2 cellular contexts compared by ENCODE assay signal in the genomic region with DNA sequence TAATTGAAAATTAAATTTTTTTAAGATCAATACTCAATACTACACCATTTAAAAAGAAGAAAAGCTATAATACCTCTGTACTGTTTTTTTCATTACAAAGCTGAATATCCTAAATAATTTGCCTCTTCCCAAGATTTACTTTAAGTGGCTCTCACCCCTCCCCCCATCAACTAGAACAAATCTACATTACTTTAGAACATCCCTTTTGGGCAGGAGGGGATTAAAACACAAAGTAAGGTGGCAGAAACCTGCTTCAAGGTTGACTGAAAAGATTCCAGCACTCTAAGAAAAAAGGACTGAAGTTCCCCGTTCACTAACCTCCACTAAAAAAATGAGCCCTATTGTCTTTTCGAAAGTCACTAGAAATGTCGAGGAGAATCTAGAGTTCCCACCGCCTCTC.
TF ChIP-seq lines count a peak whose summit lies in the region.

No MANE protein-coding gene starts in this region.

TF ChIP-seq in HCT116, 20 proteins besides CTCF, POLR2A, EP300 and RAD21 (continued from another document):
- no peak for TF ChIP-seq SRF (IDR thresholded peaks at IDR 0.05; ENCODE audit: low read depth)
- TF ChIP-seq EZH2phosphoT487 (IDR thresholded peaks at IDR 0.05; ENCODE audit: borderline replicate concordance), result no peak
- TF ChIP-seq, protein P1, sequence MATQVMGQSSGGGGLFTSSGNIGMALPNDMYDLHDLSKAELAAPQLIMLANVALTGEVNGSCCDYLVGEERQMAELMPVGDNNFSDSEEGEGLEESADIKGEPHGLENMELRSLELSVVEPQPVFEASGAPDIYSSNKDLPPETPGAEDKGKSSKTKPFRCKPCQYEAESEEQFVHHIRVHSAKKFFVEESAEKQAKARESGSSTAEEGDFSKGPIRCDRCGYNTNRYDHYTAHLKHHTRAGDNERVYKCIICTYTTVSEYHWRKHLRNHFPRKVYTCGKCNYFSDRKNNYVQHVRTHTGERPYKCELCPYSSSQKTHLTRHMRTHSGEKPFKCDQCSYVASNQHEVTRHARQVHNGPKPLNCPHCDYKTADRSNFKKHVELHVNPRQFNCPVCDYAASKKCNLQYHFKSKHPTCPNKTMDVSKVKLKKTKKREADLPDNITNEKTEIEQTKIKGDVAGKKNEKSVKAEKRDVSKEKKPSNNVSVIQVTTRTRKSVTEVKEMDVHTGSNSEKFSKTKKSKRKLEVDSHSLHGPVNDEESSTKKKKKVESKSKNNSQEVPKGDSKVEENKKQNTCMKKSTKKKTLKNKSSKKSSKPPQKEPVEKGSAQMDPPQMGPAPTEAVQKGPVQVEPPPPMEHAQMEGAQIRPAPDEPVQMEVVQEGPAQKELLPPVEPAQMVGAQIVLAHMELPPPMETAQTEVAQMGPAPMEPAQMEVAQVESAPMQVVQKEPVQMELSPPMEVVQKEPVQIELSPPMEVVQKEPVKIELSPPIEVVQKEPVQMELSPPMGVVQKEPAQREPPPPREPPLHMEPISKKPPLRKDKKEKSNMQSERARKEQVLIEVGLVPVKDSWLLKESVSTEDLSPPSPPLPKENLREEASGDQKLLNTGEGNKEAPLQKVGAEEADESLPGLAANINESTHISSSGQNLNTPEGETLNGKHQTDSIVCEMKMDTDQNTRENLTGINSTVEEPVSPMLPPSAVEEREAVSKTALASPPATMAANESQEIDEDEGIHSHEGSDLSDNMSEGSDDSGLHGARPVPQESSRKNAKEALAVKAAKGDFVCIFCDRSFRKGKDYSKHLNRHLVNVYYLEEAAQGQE (IDR thresholded peaks at IDR 0.05; ENCODE audit: low read depth), result no peak
- TF ChIP-seq, protein P2, sequence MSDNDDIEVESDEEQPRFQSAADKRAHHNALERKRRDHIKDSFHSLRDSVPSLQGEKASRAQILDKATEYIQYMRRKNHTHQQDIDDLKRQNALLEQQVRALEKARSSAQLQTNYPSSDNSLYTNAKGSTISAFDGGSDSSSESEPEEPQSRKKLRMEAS (IDR thresholded peaks at IDR 0.05), result no peak
- TF ChIP-seq POLR2AphosphoS5 (IDR thresholded peaks at IDR 0.05; ENCODE audit: low read depth, low read length), result no peak
- TF ChIP-seq CEBPB (IDR thresholded peaks at IDR 0.05; ENCODE audit: low read depth), result no peak
- no peak for TF ChIP-seq YY1 (IDR thresholded peaks at IDR 0.05; ENCODE audit: extremely low read depth, insufficient replicate concordance, low read depth, low read length)
- no peak for TF ChIP-seq SIN3A (IDR thresholded peaks at IDR 0.05; ENCODE audit: low read depth)
- no peak for TF ChIP-seq ELF1 (IDR thresholded peaks at IDR 0.05; ENCODE audit: borderline replicate concordance, low read depth)
- no peak for TF ChIP-seq FOSL1 (IDR thresholded peaks at IDR 0.05; ENCODE audit: low read depth)
- no peak for TF ChIP-seq EZH2 (IDR thresholded peaks at IDR 0.05)
- no peak for TF ChIP-seq ZBTB33 (IDR thresholded peaks at IDR 0.05; ENCODE audit: extremely low read depth, insufficient replicate concordance, low read length)
- TF ChIP-seq ZNF274 (IDR thresholded peaks at IDR 0.05; ENCODE audit: low read depth, low read length), result no peak
- no peak for TF ChIP-seq JUND (IDR thresholded peaks at IDR 0.05)
- no peak for TF ChIP-seq TCF7L2 (IDR thresholded peaks at IDR 0.05; ENCODE audit: borderline replicate concordance, extremely low read depth, insufficient read depth, insufficient read length)

TF ChIP-seq in WTC11, 78 proteins besides CTCF, POLR2A, EP300 and RAD21:
- TF ChIP-seq, protein P3, sequence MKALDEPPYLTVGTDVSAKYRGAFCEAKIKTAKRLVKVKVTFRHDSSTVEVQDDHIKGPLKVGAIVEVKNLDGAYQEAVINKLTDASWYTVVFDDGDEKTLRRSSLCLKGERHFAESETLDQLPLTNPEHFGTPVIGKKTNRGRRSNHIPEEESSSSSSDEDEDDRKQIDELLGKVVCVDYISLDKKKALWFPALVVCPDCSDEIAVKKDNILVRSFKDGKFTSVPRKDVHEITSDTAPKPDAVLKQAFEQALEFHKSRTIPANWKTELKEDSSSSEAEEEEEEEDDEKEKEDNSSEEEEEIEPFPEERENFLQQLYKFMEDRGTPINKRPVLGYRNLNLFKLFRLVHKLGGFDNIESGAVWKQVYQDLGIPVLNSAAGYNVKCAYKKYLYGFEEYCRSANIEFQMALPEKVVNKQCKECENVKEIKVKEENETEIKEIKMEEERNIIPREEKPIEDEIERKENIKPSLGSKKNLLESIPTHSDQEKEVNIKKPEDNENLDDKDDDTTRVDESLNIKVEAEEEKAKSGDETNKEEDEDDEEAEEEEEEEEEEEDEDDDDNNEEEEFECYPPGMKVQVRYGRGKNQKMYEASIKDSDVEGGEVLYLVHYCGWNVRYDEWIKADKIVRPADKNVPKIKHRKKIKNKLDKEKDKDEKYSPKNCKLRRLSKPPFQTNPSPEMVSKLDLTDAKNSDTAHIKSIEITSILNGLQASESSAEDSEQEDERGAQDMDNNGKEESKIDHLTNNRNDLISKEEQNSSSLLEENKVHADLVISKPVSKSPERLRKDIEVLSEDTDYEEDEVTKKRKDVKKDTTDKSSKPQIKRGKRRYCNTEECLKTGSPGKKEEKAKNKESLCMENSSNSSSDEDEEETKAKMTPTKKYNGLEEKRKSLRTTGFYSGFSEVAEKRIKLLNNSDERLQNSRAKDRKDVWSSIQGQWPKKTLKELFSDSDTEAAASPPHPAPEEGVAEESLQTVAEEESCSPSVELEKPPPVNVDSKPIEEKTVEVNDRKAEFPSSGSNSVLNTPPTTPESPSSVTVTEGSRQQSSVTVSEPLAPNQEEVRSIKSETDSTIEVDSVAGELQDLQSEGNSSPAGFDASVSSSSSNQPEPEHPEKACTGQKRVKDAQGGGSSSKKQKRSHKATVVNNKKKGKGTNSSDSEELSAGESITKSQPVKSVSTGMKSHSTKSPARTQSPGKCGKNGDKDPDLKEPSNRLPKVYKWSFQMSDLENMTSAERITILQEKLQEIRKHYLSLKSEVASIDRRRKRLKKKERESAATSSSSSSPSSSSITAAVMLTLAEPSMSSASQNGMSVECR (CRISPR knock-in tag; IDR thresholded peaks at IDR 0.05; ENCODE audit: borderline replicate concordance), result no peak
- TF ChIP-seq ERG (CRISPR knock-in tag; IDR thresholded peaks at IDR 0.05), result no peak
- TF ChIP-seq CREM (CRISPR knock-in tag; IDR thresholded peaks at IDR 0.05), result no peak
- no peak for TF ChIP-seq RORB (CRISPR knock-in tag; IDR thresholded peaks at IDR 0.05)
- no peak for TF ChIP-seq USF1 (CRISPR knock-in tag; IDR thresholded peaks at IDR 0.05)
